In genomic region chr9:94827584-94828304, GRCh38 we compare ENCODE assay signal across 1 cellular context.
TF ChIP-seq lines count a peak whose summit lies in the region.

No MANE protein-coding gene starts in this region.

TF ChIP-seq in HepG2, 621 proteins besides CTCF, POLR2A, EP300 and RAD21 (continued from another document and continues in another):
- TF ChIP-seq ATF5 (CRISPR knock-in tag; IDR thresholded peaks at IDR 0.05; ENCODE audit: low read depth): no peak
- TF ChIP-seq REPIN1 (CRISPR knock-in tag; IDR thresholded peaks at IDR 0.05; ENCODE audit: borderline replicate concordance, low read depth): no peak
- peak; percentile 75 for TF ChIP-seq RERE (CRISPR knock-in tag; IDR thresholded peaks at IDR 0.05; ENCODE audit: low read depth)
- no peak for TF ChIP-seq ZHX1 (CRISPR knock-in tag; IDR thresholded peaks at IDR 0.05; ENCODE audit: low read depth)
- no peak for TF ChIP-seq RFXANK (CRISPR knock-in tag; IDR thresholded peaks at IDR 0.05)
- TF ChIP-seq AKAP8 (CRISPR knock-in tag; IDR thresholded peaks at IDR 0.05): no peak
- TF ChIP-seq MXD3 (CRISPR knock-in tag; IDR thresholded peaks at IDR 0.05): no peak
- TF ChIP-seq STAT6 (CRISPR knock-in tag; IDR thresholded peaks at IDR 0.05; ENCODE audit: borderline replicate concordance): peak; percentile 51; the same call in 1 of the 2 replicates
- no peak for TF ChIP-seq ZBTB49 (CRISPR knock-in tag; IDR thresholded peaks at IDR 0.05; ENCODE audit: borderline replicate concordance)
- TF ChIP-seq ZMYM4 (CRISPR knock-in tag; IDR thresholded peaks at IDR 0.05): peak; percentile 81
- 0 out of 2 replicates have a peak, but pooled peaks have one; percentile 42 for TF ChIP-seq ZMAT3 (CRISPR knock-in tag; conservative IDR thresholded peaks at IDR 0.05)
- peak; percentile 50; the same call in 1 of the 2 replicates for TF ChIP-seq TARDBP (CRISPR knock-in tag; IDR thresholded peaks at IDR 0.05)
- no peak for TF ChIP-seq ZBTB1 (CRISPR knock-in tag; IDR thresholded peaks at IDR 0.05; ENCODE audit: borderline replicate concordance)
- no peak for TF ChIP-seq ZBTB46 (CRISPR knock-in tag; IDR thresholded peaks at IDR 0.05; ENCODE audit: borderline replicate concordance)
- TF ChIP-seq ARNTL (CRISPR knock-in tag; IDR thresholded peaks at IDR 0.05): no peak
- TF ChIP-seq ZNF441 (CRISPR knock-in tag; IDR thresholded peaks at IDR 0.05; ENCODE audit: borderline replicate concordance): no peak; the same call in 1 of the 2 replicates
- TF ChIP-seq MAFK (conservative IDR thresholded peaks at IDR 0.05 in 1 of 2, IDR thresholded peaks at IDR 0.05 in 1 of 2; ENCODE audit: low read length in 2 of 2): no peak
- TF ChIP-seq ZNF160 (CRISPR knock-in tag; IDR thresholded peaks at IDR 0.05): no peak
- TF ChIP-seq HBP1 (CRISPR knock-in tag; IDR thresholded peaks at IDR 0.05; ENCODE audit: low read depth): no peak
- peak; percentile 43 for TF ChIP-seq TBL1XR1 (IDR thresholded peaks at IDR 0.05; ENCODE audit: borderline replicate concordance, low read length, partially characterized antibody)
- TF ChIP-seq ZNF530 (CRISPR knock-in tag; IDR thresholded peaks at IDR 0.05; ENCODE audit: low read depth): no peak
- no peak for TF ChIP-seq SRSF4 (IDR thresholded peaks at IDR 0.05; ENCODE audit: low read depth, low read length, poor library complexity, severe bottlenecking)
- no peak for TF ChIP-seq PRDM15 (CRISPR knock-in tag; IDR thresholded peaks at IDR 0.05)
- peak; percentile 49; the same call in 1 of the 2 replicates for TF ChIP-seq GATAD1 (CRISPR knock-in tag; IDR thresholded peaks at IDR 0.05)
- TF ChIP-seq ZKSCAN8 (CRISPR knock-in tag; IDR thresholded peaks at IDR 0.05; ENCODE audit: borderline replicate concordance): peak; percentile 84
- no peak for TF ChIP-seq MZF1 (CRISPR knock-in tag; IDR thresholded peaks at IDR 0.05; ENCODE audit: borderline replicate concordance)
- TF ChIP-seq ZNF788 (CRISPR knock-in tag; IDR thresholded peaks at IDR 0.05; ENCODE audit: borderline replicate concordance): no peak; the same call in 1 of the 2 replicates
- no peak for TF ChIP-seq PLRG1 (conservative IDR thresholded peaks at IDR 0.05)
- TF ChIP-seq RNF219 (CRISPR knock-in tag; IDR thresholded peaks at IDR 0.05): no peak
- TF ChIP-seq PCBP1 (IDR thresholded peaks at IDR 0.05; ENCODE audit: borderline replicate concordance, low read depth, low read length): no peak
